Comparison of ENCODE assay signal across 24 cellular contexts in genomic region chr5:3943803-3944202, GRCh38.
"Had no signal": no experiment of that assay in that cellular context is flagged by ENCODE, and none has a peak within 500 bp of the region (broad histone marks: within the 10 kb centered on the region; RNA-seq: fewer than 3 reads in every experiment).

No MANE protein-coding gene starts in this region.

- H3K36me3 ChIP-seq: left ventricle myocardium inferior, pancreas, suprapubic skin, thyroid gland, upper lobe of left lung, vagina had no signal

- H3K4me3 Mint-ChIP-seq: stimulated activated effector memory CD8-positive, alpha-beta T cell treated with anti-CD3 and anti-CD28 coated beads, Interleukin-12 subunit alpha, Interleukin-12 subunit beta, amount 100 ng/mL, for 72 hours had no signal

- H3K4me2 ChIP-seq: hepatocyte had no signal

- H3K27me3 ChIP-seq: hepatocyte, pancreas, suprapubic skin, thyroid gland, upper lobe of left lung, vagina had no signal

- H3K27ac Mint-ChIP-seq: progenitor cell of endocrine pancreas; stimulated activated effector memory CD8-positive, alpha-beta T cell treated with anti-CD3 and anti-CD28 coated beads, Interleukin-12 subunit alpha, Interleukin-12 subunit beta, amount 100 ng/mL, for 72 hours had no signal

- DNase-seq: cortex of kidney; dorsolateral prefrontal cortex; effector CD8-positive, alpha-beta T cell; foreskin melanocyte; head of caudate nucleus; kidney; left cardiac atrium; left ventricle myocardium inferior; mesenchymal stem cell; midbrain; nucleus accumbens; pancreas; right cardiac atrium; stimulated activated CD4-positive, alpha-beta T cell treated with anti-CD3 and anti-CD28 coated beads, Interleukin-4, amount 100 ng/mL, for 1 hour; stimulated activated CD8-positive, alpha-beta memory T cell treated with anti-CD3 and anti-CD28 coated beads, Interleukin-4, amount 100 ng/mL, for 48 hours; stimulated activated naive CD8-positive, alpha-beta T cell treated with anti-CD3 and anti-CD28 coated beads, Interleukin-15, Interleukin-2, amounts not matched to agents 100 U/mL and 50 U/mL, for 24 hours; thyroid gland; upper lobe of left lung had no signal

- H3K27ac ChIP-seq: dorsolateral prefrontal cortex, hepatocyte, left ventricle myocardium inferior, pancreas, suprapubic skin, thyroid gland, upper lobe of left lung, vagina had no signal

- H3K9me3 ChIP-seq: pancreas, suprapubic skin, thyroid gland, upper lobe of left lung, vagina had no signal

- H3K27me3 Mint-ChIP-seq: progenitor cell of endocrine pancreas had no signal

- ATAC-seq: left cardiac atrium; pancreas; right cardiac atrium; stimulated activated effector memory CD8-positive, alpha-beta T cell treated with anti-CD3 and anti-CD28 coated beads, Interleukin-12 subunit alpha, Interleukin-12 subunit beta, amount 100 ng/mL, for 72 hours; stimulated activated naive CD8-positive, alpha-beta T cell treated with anti-CD3 and anti-CD28 coated beads, Interleukin-15, Interleukin-2, amounts not matched to agents 100 U/mL and 50 U/mL, for 24 hours had no signal

- H3K36me3 Mint-ChIP-seq: stimulated activated effector memory CD8-positive, alpha-beta T cell treated with anti-CD3 and anti-CD28 coated beads, Interleukin-12 subunit alpha, Interleukin-12 subunit beta, amount 100 ng/mL, for 72 hours had no signal

- H3K4me3 ChIP-seq: dorsolateral prefrontal cortex, hepatocyte, left ventricle myocardium inferior, lung, pancreas, suprapubic skin, thyroid gland, upper lobe of left lung, vagina had no signal

- H3K4me1 ChIP-seq: left ventricle myocardium inferior, pancreas, suprapubic skin, thyroid gland, upper lobe of left lung, vagina had no signal

- H3K4me1 Mint-ChIP-seq: stimulated activated effector memory CD8-positive, alpha-beta T cell treated with anti-CD3 and anti-CD28 coated beads, Interleukin-12 subunit alpha, Interleukin-12 subunit beta, amount 100 ng/mL, for 72 hours had no signal
